ENCODE assay signal across 17 cellular contexts in genomic region chr6:64685401-64685800, GRCh38.
DNase-seq lines count a peak whose midpoint lies in the region; ATAC-seq, FAIRE-seq and TF ChIP-seq lines count a peak whose summit lies in the region.
"Had no signal": no experiment of that assay in that cellular context is flagged by ENCODE, and none has a peak within 500 bp of the region (broad histone marks: within the 10 kb centered on the region; RNA-seq: fewer than 3 reads in every experiment).

No MANE protein-coding gene starts in this region.

- no peaks in the 10 kb centered on the region for H3K36me3 ChIP-seq in PC-3 (ENCODE audit: low read depth, low read length)
- H3K36me3 ChIP-seq in H1 (ENCODE audit: control insufficient read depth in 2 of 4, insufficient read depth in 4 of 4, low read length in 3 of 4): no peaks in the 10 kb centered on the region
- no peaks in the 10 kb centered on the region for H3K36me3 ChIP-seq in mesendoderm (ENCODE audit: control insufficient read depth, insufficient read depth, low read length)
- no peaks in the 10 kb centered on the region for H3K36me3 ChIP-seq in Caco-2 (ENCODE audit: control insufficient read depth, insufficient read depth, low read length)

- TF ChIP-seq POLR2A in H1 (IDR thresholded peaks at IDR 0.05; ENCODE audit: control extremely low read depth in 1 of 2, low read depth in 2 of 2, low read length in 2 of 2): no peak

- H4K8ac ChIP-seq in H1 (ENCODE audit: extremely low read depth, insufficient read depth, low read length) (no peak overlapping the region), mesendoderm (ENCODE audit: low read depth, low read length) (no peak overlapping the region)

- H3K9me3 Mint-ChIP-seq in Caco-2 (ENCODE audit: unreplicated experiment) (no peaks in the 10 kb centered on the region), MCF 10A (ENCODE audit: unreplicated experiment) (peaks cover 7% of the 10 kb centered on the region)

- no peak for TF ChIP-seq EP300 in H1 (IDR thresholded peaks at IDR 0.05; ENCODE audit: borderline replicate concordance in 1 of 2, low read depth in 2 of 2, low read length in 2 of 2)

- H3K4me2 ChIP-seq in PC-3 (ENCODE audit: low read length): no peak overlapping the region
- H3K4me2 ChIP-seq in H1 (ENCODE audit: insufficient read depth in 1 of 2, low read depth in 2 of 2, low read length in 2 of 2): no peak overlapping the region
- H3K4me2 ChIP-seq in mesendoderm (ENCODE audit: low read length): no peak overlapping the region

- H3K27ac ChIP-seq in PC-3 (ENCODE audit: low read length) (no peak overlapping the region), H1 (ENCODE audit: low read depth, low read length) (no peak overlapping the region), mesendoderm (ENCODE audit: low read depth, low read length) (no peak overlapping the region)
- H3K27ac ChIP-seq: 22Rv1 had no signal

- no peak overlapping the region for H2BK5ac ChIP-seq in H1 (ENCODE audit: low read depth, low read length)
- H2BK5ac ChIP-seq in mesendoderm (ENCODE audit: low read length): no peak overlapping the region

- BruUV-seq in PC-3 (replicated peaks; lab: Mats Ljungman, UMichigan) (no TSS peak), Caco-2 (replicated peaks; lab: Mats Ljungman, UMichigan) (no TSS peak), MCF 10A (replicated peaks; lab: Mats Ljungman, UMichigan) (no TSS peak)

- H3K4me1 Mint-ChIP-seq in Caco-2 (ENCODE audit: low read depth, unreplicated experiment): no peaks in the 10 kb centered on the region
- H3K4me1 Mint-ChIP-seq in MCF 10A (ENCODE audit: insufficient read depth, unreplicated experiment): peaks cover 6% of the 10 kb centered on the region
- H3K4me1 Mint-ChIP-seq: CD14-positive monocyte had no signal

- H2BK120ac ChIP-seq in H1 (replicated peaks; ENCODE audit: low read depth, low read length) (no peak overlapping the region), mesendoderm (ENCODE audit: low read depth, low read length) (no peak overlapping the region)

- H3K9ac ChIP-seq in PC-3 (ENCODE audit: low read length) (no peak overlapping the region), H1 (replicated peaks in 1 of 4; ENCODE audit: extremely low read depth in 1 of 4, low read depth in 3 of 4, low read length in 3 of 4) (no peak overlapping the region), mesendoderm (ENCODE audit: low read length) (no peak overlapping the region)

- no peak overlapping the region for H2BK20ac ChIP-seq in H1 (ENCODE audit: low read length)

- no peak overlapping the region for H4K91ac ChIP-seq in H1 (replicated peaks; ENCODE audit: insufficient read length, low read length)

- no peak for ATAC-seq in PC-3
- ATAC-seq: CD8-positive, alpha-beta T cell had no signal

- intact Hi-C loops in PC-3 (cut with micrococcal nuclease) (no loop called here), Caco-2 (cut with micrococcal nuclease; ENCODE audit: unreplicated experiment) (no loop called here), MCF 10A (cut with micrococcal nuclease) (no loop called here)

- CTCF ChIA-PET in PC-3 (lab: Charles Lee): no interaction called here
- CTCF ChIA-PET in H1 (lab: Charles Lee; ENCODE audit: partially characterized antibody): no interaction called here
- CTCF ChIA-PET in Caco-2 (lab: Charles Lee): no interaction called here
- CTCF ChIA-PET in MCF 10A (lab: Yijun Ruan, JAX): no interaction called here

- H3K9me3 ChIP-seq in PC-3 (ENCODE audit: low read length) (no peaks in the 10 kb centered on the region), H1 (ENCODE audit: insufficient read depth in 2 of 2, low read depth in 1 of 2, low read length in 1 of 2) (no peaks in the 10 kb centered on the region), Caco-2 (no peaks in the 10 kb centered on the region)

- H3K18ac ChIP-seq in H1 (ENCODE audit: extremely low read depth, low read length) (no peak overlapping the region), mesendoderm (ENCODE audit: low read length) (no peak overlapping the region)

- H3K79me1 ChIP-seq in H1 (ENCODE audit: low read depth, low read length) (no peaks in the 10 kb centered on the region), mesendoderm (ENCODE audit: low read length) (no peaks in the 10 kb centered on the region)

- no peak overlapping the region for H3K4me3 Mint-ChIP-seq in Caco-2 (ENCODE audit: unreplicated experiment)
- no peak overlapping the region for H3K4me3 Mint-ChIP-seq in MCF 10A (ENCODE audit: unreplicated experiment)
- H3K4me3 Mint-ChIP-seq: CD14-positive monocyte; CD8-positive, alpha-beta T cell; HFFc6 had no signal

- H2AFZ ChIP-seq in PC-3 (ENCODE audit: low read length) (no peak overlapping the region), H1 (ENCODE audit: low read length) (peak overlapping the region; percentile 32; the same call in 1 of the 2 replicates)

- H3K27me3 Mint-ChIP-seq in Caco-2 (ENCODE audit: insufficient read depth, unreplicated experiment) (no peaks in the 10 kb centered on the region), MCF 10A (ENCODE audit: insufficient read depth, unreplicated experiment) (no peaks in the 10 kb centered on the region)

- 60% methylated on average over 2 of the region's 2 CpGs; no CpG with 5 or more reads in 1 of the 2 experiments for WGBS in H1 (ENCODE audit: extremely low coverage in 1 of 2, insufficient coverage in 1 of 2, insufficient read length in 1 of 2, insufficient replicate concordance in 2 of 2, low coverage in 1 of 2, low lambda C conversion rate in 2 of 2, missing lambda C conversion rate in 1 of 2), 2 experiments
- WGBS in mesendoderm (ENCODE audit: extremely low coverage, insufficient coverage, low lambda C conversion rate): no CpG with 5 or more reads among the region's 2 CpGs

- no peaks in the 10 kb centered on the region for H3K27me3 ChIP-seq in PC-3 (ENCODE audit: low read length)
- H3K27me3 ChIP-seq in H1 (replicated peaks in 1 of 4; ENCODE audit: control insufficient read depth in 3 of 4, extremely low read depth in 1 of 4, insufficient read depth in 3 of 4, low read length in 3 of 4): no peaks in the 10 kb centered on the region
- no peaks in the 10 kb centered on the region for H3K27me3 ChIP-seq in mesendoderm (ENCODE audit: insufficient read depth, low read length, poor library complexity)
- H3K27me3 ChIP-seq in Caco-2 (replicated peaks; ENCODE audit: control insufficient read depth, insufficient read depth, low read length): no peaks in the 10 kb centered on the region

- H4K5ac ChIP-seq in H1 (ENCODE audit: insufficient read length, low read depth, low read length): no peak overlapping the region
- no peak overlapping the region for H4K5ac ChIP-seq in mesendoderm (ENCODE audit: low read length)

- POLR2A ChIA-PET in PC-3 (lab: Charles Lee; ENCODE audit: unreplicated experiment): no interaction called here
- POLR2A ChIA-PET in H1 (lab: Charles Lee; ENCODE audit: partially characterized antibody): interaction anchor here (0.6 kb wide), 1 partner anchor 150 kb away, joined by 5 read pairs; no protein-coding TSS in a partner anchor
- POLR2A ChIA-PET in Caco-2 (lab: Charles Lee): no interaction called here
- POLR2A ChIA-PET in MCF 10A (lab: Yijun Ruan, JAX): no interaction called here

- H3K36me3 Mint-ChIP-seq in Caco-2 (ENCODE audit: insufficient read depth, unreplicated experiment) (no peaks in the 10 kb centered on the region), MCF 10A (ENCODE audit: insufficient read depth, unreplicated experiment) (no peaks in the 10 kb centered on the region)
- H3K36me3 Mint-ChIP-seq: CD14-positive monocyte; CD8-positive, alpha-beta T cell had no signal

- no peak overlapping the region for H3K27ac Mint-ChIP-seq in Caco-2 (ENCODE audit: unreplicated experiment)
- H3K27ac Mint-ChIP-seq in MCF 10A (ENCODE audit: low read depth, unreplicated experiment): no peak overlapping the region
- H3K27ac Mint-ChIP-seq: CD14-positive monocyte; CD8-positive, alpha-beta T cell; HFFc6 had no signal

- DNase-seq in DMS53 (lab: John Stamatoyannopoulos, UW) (peak; percentile 32), DMS53 treated with DMSO at 0.1 percent for 48 hours (lab: John Stamatoyannopoulos, UW; ENCODE audit: unreplicated experiment) (no peak), PC-3 (peak; percentile 14), H1 (ENCODE audit: low read depth in 1 of 2, low spot score in 2 of 2) (no peak), mesendoderm (peak; percentile 53), T-helper 1 cell (no peak), Caco-2 (no peak), MCF 10A (ENCODE audit: unreplicated experiment) (no peak)
- DNase-seq: CD8-positive, alpha-beta T cell; COR-L47; DMS79; GOT3; HCEC 1CT; HFFc6 had no signal

- H3K56ac ChIP-seq in H1 (replicated peaks; ENCODE audit: insufficient read length, low read depth, low read length) (no peak overlapping the region), mesendoderm (ENCODE audit: low read length) (no peak overlapping the region)

- H2AK5ac ChIP-seq in H1 (ENCODE audit: low read depth, low read length): no peak overlapping the region
- no peak overlapping the region for H2AK5ac ChIP-seq in mesendoderm (ENCODE audit: low read length)

- no peak for FAIRE-seq in H1 (lab: Jason Lieb, UNC)
- FAIRE-seq: GM12891 had no signal

- no peaks in the 10 kb centered on the region for H3K23me2 ChIP-seq in H1 (ENCODE audit: low read depth, low read length)

- no peak overlapping the region for H2BK12ac ChIP-seq in H1 (ENCODE audit: low read depth, low read length)

- H3K79me2 ChIP-seq in PC-3 (ENCODE audit: low read length): no peaks in the 10 kb centered on the region
- no peaks in the 10 kb centered on the region for H3K79me2 ChIP-seq in H1 (ENCODE audit: control insufficient read depth in 1 of 2, insufficient read depth in 2 of 2, low read length in 2 of 2)
- no peaks in the 10 kb centered on the region for H3K79me2 ChIP-seq in mesendoderm (ENCODE audit: control insufficient read depth, insufficient read depth, low read length)

- no peak overlapping the region for H3K14ac ChIP-seq in H1 (ENCODE audit: insufficient read length)

- no peak for TF ChIP-seq RAD21 in H1 (IDR thresholded peaks at IDR 0.05 in 1 of 2, conservative IDR thresholded peaks at IDR 0.05 in 1 of 2; ENCODE audit: low read depth in 2 of 2, low read length in 2 of 2)

- H3K9me2 ChIP-seq in PC-3 (replicated peaks; ENCODE audit: low read length): no peaks in the 10 kb centered on the region

- H2BK15ac ChIP-seq in H1 (ENCODE audit: low read length): no peak overlapping the region
- no peak overlapping the region for H2BK15ac ChIP-seq in mesendoderm (replicated peaks; ENCODE audit: low read depth)

- H3K4ac ChIP-seq in H1 (replicated peaks; ENCODE audit: insufficient read length, low read depth, low read length): no peak overlapping the region
- H3K4ac ChIP-seq in mesendoderm (ENCODE audit: low read depth, low read length): no peak overlapping the region

- H4K20me1 ChIP-seq in PC-3 (ENCODE audit: low read length): no peaks in the 10 kb centered on the region
- no peaks in the 10 kb centered on the region for H4K20me1 ChIP-seq in H1 (replicated peaks in 1 of 2; ENCODE audit: control insufficient read depth in 1 of 2, insufficient read depth in 2 of 2, low read length in 2 of 2)

- TF ChIP-seq CTCF in PC-3 (conservative IDR thresholded peaks at IDR 0.05; ENCODE audit: low read depth, low read length) (no peak), H1 (IDR thresholded peaks at IDR 0.05; ENCODE audit: control extremely low read depth in 1 of 3, insufficient read depth in 1 of 3, low read depth in 1 of 3, low read length in 3 of 3) (no peak), Caco-2 (IDR thresholded peaks at IDR 0.05; ENCODE audit: insufficient read depth in 1 of 2, low read depth in 1 of 2, low read length in 1 of 2, severe bottlenecking in 1 of 2, unreplicated experiment in 1 of 2) (no peak), MCF 10A (IDR thresholded peaks at IDR 0.05; ENCODE audit: unreplicated experiment) (no peak)

- H3K4me1 ChIP-seq in PC-3 (ENCODE audit: insufficient read depth, low read length) (peaks cover 17% of the 10 kb centered on the region), H1 (replicated peaks in 1 of 4; ENCODE audit: control insufficient read depth in 3 of 4, insufficient read depth in 4 of 4, low read length in 3 of 4) (peaks cover 0 to 4% (median 0%) of the 10 kb centered on the region in 4 experiments; a peak in 1 of 7 replicates), mesendoderm (ENCODE audit: control insufficient read depth, low read depth, low read length) (no peaks in the 10 kb centered on the region), Caco-2 (no peaks in the 10 kb centered on the region)

- no peak overlapping the region for H3K23ac ChIP-seq in H1 (ENCODE audit: insufficient read length)
- H3K23ac ChIP-seq in mesendoderm (ENCODE audit: low read length): no peak overlapping the region

- H3K4me3 ChIP-seq in PC-3 (ENCODE audit: low read length) (no peak overlapping the region), H1 (ENCODE audit: extremely low read depth in 1 of 4, insufficient read depth in 2 of 4, low read depth in 3 of 4, low read length in 4 of 4) (no peak overlapping the region), mesendoderm (ENCODE audit: low read length) (no peak overlapping the region), Caco-2 (ENCODE audit: low read depth, low read length) (no peak overlapping the region)

- H3F3A ChIP-seq in PC-3 (ENCODE audit: low read length, unreplicated experiment): no peaks in the 10 kb centered on the region

Comparison
In these comparisons a context has a peak if more than half of its experiments do, and no peak if none do; other contexts are left out.
1. DNase-seq: peak in DMS53 (single experiment), PC-3 (single experiment) and mesendoderm (single experiment); none in DMS53 treated with DMSO at 0.1 percent for 48 hours (single experiment), H1 (0 of 2), T-helper 1 cell (0 of 5), Caco-2 (0 of 2) and MCF 10A (single experiment).